8 cellular contexts compared by ENCODE assay signal in the genomic region with DNA sequence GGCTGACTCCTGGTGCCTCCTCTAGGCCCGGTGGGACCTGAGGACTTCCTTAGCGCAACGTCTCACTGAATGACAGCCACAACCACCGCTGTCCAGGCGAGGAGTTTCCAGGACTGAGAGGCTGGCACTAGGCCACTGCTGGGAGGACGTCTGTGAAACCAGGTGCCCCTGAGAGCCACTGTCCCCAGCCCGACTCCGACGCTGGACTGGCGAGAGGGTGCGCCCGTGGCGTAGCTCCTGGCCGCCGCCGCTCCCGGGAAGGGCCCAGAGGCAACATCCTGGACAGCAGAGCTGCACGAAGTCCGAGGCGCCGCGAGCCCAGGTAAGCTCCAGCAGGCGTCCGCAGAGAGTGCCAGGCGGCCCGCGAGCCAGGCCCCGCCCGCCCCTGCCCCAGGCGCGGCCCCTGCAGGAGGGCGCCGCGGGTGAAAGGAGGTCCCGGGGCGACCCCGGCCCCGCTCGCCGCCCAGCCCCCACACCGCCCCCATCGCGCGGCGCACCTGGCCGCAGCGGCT. TPM values are rescaled to one million over a fixed set of nuclear protein-coding genes. Genes with fewer than 3 reads are reported as not detected.
DNase-seq lines count a peak whose midpoint lies in the region; ATAC-seq, FAIRE-seq and TF ChIP-seq lines count a peak whose summit lies in the region.

No MANE protein-coding gene starts in this region.

- H3K9me2 ChIP-seq in OCI-LY7 (ENCODE audit: insufficient read depth, low read length), result no peaks in the 10 kb centered on the region

- TF ChIP-seq CTCF in A549 (IDR thresholded peaks at IDR 0.05), result no peak
- TF ChIP-seq CTCF in OCI-LY7 (conservative IDR thresholded peaks at IDR 0.05; ENCODE audit: low read length), result no peak
- TF ChIP-seq CTCF in psoas muscle (IDR thresholded peaks at IDR 0.05), result no peak

- CTCF ChIA-PET in A549 (lab: Yijun Ruan, JAX) (interaction anchor here (1.3 kb wide), 1 partner anchor 10 kb away, joined by 3 read pairs; no protein-coding TSS in a partner anchor), OCI-LY7 (lab: Charles Lee; ENCODE audit: unreplicated experiment) (no interaction called here)

- peaks cover 48% of the 10 kb centered on the region for H3K79me2 ChIP-seq in OCI-LY7 (ENCODE audit: insufficient read depth, low read depth, low read length)

- H3K27ac ChIP-seq in A549, result peak overlapping the region; percentile 87 to 96
- H3K27ac ChIP-seq in OCI-LY7 (ENCODE audit: low read depth, low read length, poor library complexity, severe bottlenecking), result peak overlapping the region; percentile 53
- H3K27ac ChIP-seq in angular gyrus (ENCODE audit: low read depth, low read length), result peak overlapping the region; percentile 84
- peak overlapping the region; percentile 94 for H3K27ac ChIP-seq in right cardiac atrium (ENCODE audit: low read length)
- peak overlapping the region; percentile 93 for H3K27ac ChIP-seq in psoas muscle

- POLR2A ChIA-PET in A549 (lab: Yijun Ruan, JAX), result interaction anchor here (0.7 to 1.5 kb wide), 3 partner anchors 10 to 23 kb away, joined by 3 to 6 read pairs (median 4); a partner anchor contains a TSS
- POLR2A ChIA-PET in OCI-LY7 (lab: Charles Lee), result interaction anchor here (0.6 kb wide), 1 partner anchor 363 kb away, joined by 4 read pairs; no protein-coding TSS in a partner anchor

- no peak for TF ChIP-seq EP300 in A549 (IDR thresholded peaks at IDR 0.05)

- peak overlapping the region; percentile 86 for H3K4me3 ChIP-seq in A549
- peak overlapping the region; percentile 93 for H3K4me3 ChIP-seq in OCI-LY7 (ENCODE audit: low read depth, low read length, poor library complexity, severe bottlenecking)
- H3K4me3 ChIP-seq in right cardiac atrium (ENCODE audit: low read length), result peak overlapping the region; percentile 85
- H3K4me3 ChIP-seq in psoas muscle, result peak overlapping the region; percentile 90

- ATAC-seq in A549, result peak; percentile 52 to 58
- ATAC-seq in GM18520 (IDR thresholded peaks at IDR 0.05; ENCODE audit: unreplicated experiment), result peak; percentile 11
- ATAC-seq in HG03095 (IDR thresholded peaks at IDR 0.05; ENCODE audit: unreplicated experiment), result peak; percentile 13
- peak; percentile 25 to 41 for ATAC-seq in right cardiac atrium
- ATAC-seq in psoas muscle, result peak; percentile 59 to 72 (median 66)

- no peak for TF ChIP-seq RAD21 in A549 (conservative IDR thresholded peaks at IDR 0.05 in 1 of 2, IDR thresholded peaks at IDR 0.05 in 1 of 2)

- H4K20me1 ChIP-seq in OCI-LY7 (ENCODE audit: insufficient read depth, low read length), result peaks cover 24% of the 10 kb centered on the region

- 5% methylated on average over 7 of the region's 47 CpGs for WGBS in A549 (ENCODE audit: missing lambda C conversion rate)
- WGBS in right cardiac atrium, result under 1% methylated on average over 47 of the region's 47 CpGs
- WGBS in psoas muscle, 3 donors, result 0 to 1% (median 1%) methylated on average over 17 to 47 of the region's 47 CpGs

- no peak for FAIRE-seq in A549 (lab: Jason Lieb, UNC)

- H3K27me3 ChIP-seq in right cardiac atrium (ENCODE audit: control insufficient read depth, insufficient read depth) (no peaks in the 10 kb centered on the region), psoas muscle (ENCODE audit: insufficient read depth in 3 of 3, low read length in 2 of 3) (no peaks in the 10 kb centered on the region)

- H2AFZ ChIP-seq in OCI-LY7 (ENCODE audit: low read length), result peak overlapping the region; percentile 69

- H3K4me1 ChIP-seq in A549 (peaks cover 15% of the 10 kb centered on the region; the same call in 2 of the 3 replicates), OCI-LY7 (ENCODE audit: insufficient read depth, low read length, poor library complexity, severe bottlenecking) (peaks cover 51% of the 10 kb centered on the region), right cardiac atrium (ENCODE audit: control insufficient read depth, insufficient read depth, low read length) (peaks cover 11% of the 10 kb centered on the region), psoas muscle (peaks cover 53% of the 10 kb centered on the region)

- H3K36me3 ChIP-seq in OCI-LY7 (ENCODE audit: insufficient read depth, low read length) (no peaks in the 10 kb centered on the region), psoas muscle (ENCODE audit: insufficient read depth in 1 of 2, low read depth in 1 of 2) (no peaks in the 10 kb centered on the region)

- intact Hi-C loops in OCI-LY7 (cut with micrococcal nuclease; ENCODE audit: unreplicated experiment), result no loop called here
- intact Hi-C loops in right cardiac atrium (cut with DNase I), result no loop called here
- intact Hi-C loops in psoas muscle (cut with DNase I), result loop anchor here (1.0 to 5.0 kb wide), 2 partner anchors 34 to 311 kb away; a partner anchor contains a TSS

- DNase-seq in A549 (ENCODE audit: low read depth in 1 of 2, low spot score in 1 of 2), result peak; percentile 15 to 19
- DNase-seq in OCI-LY7 (ENCODE audit: low spot score), result peak; percentile 52
- peak; percentile 56 to 84 (median 82) for DNase-seq in right cardiac atrium
- peak; percentile 74 to 90 for DNase-seq in psoas muscle
- no peak for DNase-seq in NCI-H1694 treated with DMSO at 0.1 percent for 48 hours (lab: John Stamatoyannopoulos, UW)

- no TSS peak for BruUV-seq in OCI-LY7 (replicated peaks; lab: Mats Ljungman, UMichigan)

- H3K9me3 ChIP-seq in A549 (no peaks in the 10 kb centered on the region), OCI-LY7 (ENCODE audit: low read length) (no peaks in the 10 kb centered on the region), right cardiac atrium (ENCODE audit: control insufficient read depth, low read length) (no peaks in the 10 kb centered on the region), psoas muscle (no peaks in the 10 kb centered on the region)

- H3K4me2 ChIP-seq in A549, result peak overlapping the region; percentile 97
- H3K4me2 ChIP-seq in OCI-LY7 (ENCODE audit: low read length), result peak overlapping the region; percentile 72

- no peak for TF ChIP-seq POLR2A in A549 (IDR thresholded peaks at IDR 0.05; ENCODE audit: low read length)

RNA-seq across cellular contexts. Expression of a gene that starts 0.5 kb away (rescaled TPM):
- polyA plus RNA-seq in A549 (2011; rRNA removed), result 10.6 and 12.9 TPM in 2 replicates
- 11.2 and 14.9 TPM in 2 replicates for polyA plus RNA-seq in A549 (2012; cell fraction: cytosol; rRNA removed)
- 31.8 and 37.2 TPM in 2 replicates for polyA plus RNA-seq in A549 (2012; cell fraction: nucleus; rRNA removed)
- polyA plus RNA-seq in A549 (2017; fragmentation: RNase III; extraction: RNeasy Plus Mini Kit Qiagen cat#74134 plus additional on column Dnase treatment), result 17.7 to 17.9 TPM (median 17.8 TPM) in 3 replicates
- polyA minus RNA-seq in A549 (2011; rRNA and poly(A)+ RNA removed), result 17.8 and 19.4 TPM in 2 replicates
- 26.6 and 29.7 TPM in 2 replicates for total RNA-seq in OCI-LY7 (2014; rRNA removed; shearing (Covaris generic))
- 26.9 and 27.6 TPM in 2 replicates for total RNA-seq in OCI-LY7 (2022)
- 10 to 100 TPM; 28.9 to 38.8 (median 35.4) TPM for total RNA-seq in right cardiac atrium
- 34.9 TPM for polyA plus RNA-seq in right cardiac atrium
- total RNA-seq in psoas muscle, result 10 to 100 TPM; 13.1 to 27.6 (median 25.9) TPM
- polyA plus RNA-seq in psoas muscle, result 10 to 100 TPM; 13.2 to 24.5 (median 15.0) TPM

RNA-seq across cellular contexts. Expression of a gene that starts 9.4 kb away (rescaled TPM):
- polyA plus RNA-seq in A549 (2011; rRNA removed) (not detected in 2 replicates), A549 (2017; fragmentation: RNase III; extraction: RNeasy Plus Mini Kit Qiagen cat#74134 plus additional on column Dnase treatment) (not detected in 3 replicates), right cardiac atrium (0.09 TPM), psoas muscle (under 1 TPM; 0.14 to 0.32 (median 0.23) TPM)
- polyA plus RNA-seq in A549 (2012; cell fraction: cytosol; rRNA removed), result not detected in 2 replicates
- not detected in 2 replicates for polyA plus RNA-seq in A549 (2012; cell fraction: nucleus; rRNA removed)
- polyA minus RNA-seq in A549 (2011; rRNA and poly(A)+ RNA removed), result not detected in 2 replicates
- not detected in 2 replicates for total RNA-seq in OCI-LY7 (2014; rRNA removed; shearing (Covaris generic))
- total RNA-seq in OCI-LY7 (2022) (not detected in 2 replicates), right cardiac atrium (not detected), psoas muscle (under 1 TPM in 1 of 4 donors, not detected in 3; 0.32 TPM)

RNA-seq across cellular contexts. Expression of a gene that starts 22.8 kb away (rescaled TPM):
- polyA plus RNA-seq in A549 (2011; rRNA removed) (4.7 and 5.2 TPM in 2 replicates), A549 (2017; fragmentation: RNase III; extraction: RNeasy Plus Mini Kit Qiagen cat#74134 plus additional on column Dnase treatment) (9.0 to 10.0 TPM (median 9.4 TPM) in 3 replicates), right cardiac atrium (11.2 TPM), psoas muscle (10 to 100 TPM in 2 of 3 donors, 1 to 10 TPM in 1; 9.3 to 13.6 (median 12.6) TPM)
- polyA plus RNA-seq in A549 (2012; cell fraction: cytosol; rRNA removed), result 9.6 and 10.5 TPM in 2 replicates
- 17.8 and 19.1 TPM in 2 replicates for polyA plus RNA-seq in A549 (2012; cell fraction: nucleus; rRNA removed)
- 3.3 and 3.4 TPM in 2 replicates for polyA minus RNA-seq in A549 (2011; rRNA and poly(A)+ RNA removed)
- 8.0 and 13.4 TPM in 2 replicates for total RNA-seq in OCI-LY7 (2014; rRNA removed; shearing (Covaris generic))
- total RNA-seq in OCI-LY7 (2022) (14.1 and 15.7 TPM in 2 replicates), right cardiac atrium (10 to 100 TPM in 3 of 4 donors, 1 to 10 TPM in 1; 9.3 to 11.1 (median 10.4) TPM), psoas muscle (10 to 100 TPM in 3 of 4 donors, 1 to 10 TPM in 1; 7.9 to 14.0 (median 10.9) TPM)

RNA-seq across cellular contexts. Expression of a gene that starts 28.4 kb away (rescaled TPM):
- polyA plus RNA-seq in A549 (2011; rRNA removed), result not detected in 2 replicates
- not detected in 2 replicates for polyA plus RNA-seq in A549 (2012; cell fraction: cytosol; rRNA removed)
- polyA plus RNA-seq in A549 (2012; cell fraction: nucleus; rRNA removed), result not detected in 2 replicates
- polyA plus RNA-seq in A549 (2017; fragmentation: RNase III; extraction: RNeasy Plus Mini Kit Qiagen cat#74134 plus additional on column Dnase treatment), result not detected in 3 replicates
- polyA minus RNA-seq in A549 (2011; rRNA and poly(A)+ RNA removed), result not detected in 2 replicates
- not detected in 2 replicates for total RNA-seq in OCI-LY7 (2014; rRNA removed; shearing (Covaris generic))
- total RNA-seq in OCI-LY7 (2022), result not detected in 2 replicates
- not detected for total RNA-seq in right cardiac atrium
- polyA plus RNA-seq in right cardiac atrium, result not detected
- total RNA-seq in psoas muscle, result not detected
- not detected for polyA plus RNA-seq in psoas muscle

RNA-seq across cellular contexts. Expression of a gene that starts 56.8 kb away (rescaled TPM):
- polyA plus RNA-seq in A549 (2011; rRNA removed) (11.4 and 14.9 TPM in 2 replicates), A549 (2017; fragmentation: RNase III; extraction: RNeasy Plus Mini Kit Qiagen cat#74134 plus additional on column Dnase treatment) (48.3 to 61.7 TPM (median 60.1 TPM) in 3 replicates), right cardiac atrium (26.5 TPM), psoas muscle (10 to 100 TPM in 2 of 3 donors, 1 to 10 TPM in 1; 7.5 to 20.1 (median 10.8) TPM)
- polyA plus RNA-seq in A549 (2012; cell fraction: cytosol; rRNA removed), result 36.9 and 49.9 TPM in 2 replicates
- polyA plus RNA-seq in A549 (2012; cell fraction: nucleus; rRNA removed), result 75.2 and 76.2 TPM in 2 replicates
- 20.9 and 21.0 TPM in 2 replicates for polyA minus RNA-seq in A549 (2011; rRNA and poly(A)+ RNA removed)
- 52.4 and 59.5 TPM in 2 replicates for total RNA-seq in OCI-LY7 (2014; rRNA removed; shearing (Covaris generic))
- total RNA-seq in OCI-LY7 (2022) (106 and 117 TPM in 2 replicates), right cardiac atrium (10 to 100 TPM; 11.2 to 25.2 (median 18.6) TPM), psoas muscle (10 to 100 TPM in 2 of 4 donors, 1 to 10 TPM in 2; 7.3 to 23.1 (median 13.0) TPM)

Comparison
In these comparisons a context has a peak if more than half of its experiments do, and no peak if none do; other contexts are left out.
1. ATAC-seq: peak in every context shown above with its lines; median percentile 66 in psoas muscle; 55 in A549; 33 in right cardiac atrium; 13 in HG03095; 11 in GM18520.
2. intact Hi-C loops: an anchor here in psoas muscle (1.0 to 5.0 kb wide); none called in OCI-LY7 and right cardiac atrium.